8 cellular contexts compared by ENCODE assay signal in genomic region chr16:2513405-2514332, GRCh38. TPM values are rescaled to one million over a fixed set of nuclear protein-coding genes. Genes with fewer than 3 reads are reported as not detected.
DNase-seq lines count a peak whose midpoint lies in the region; ATAC-seq, FAIRE-seq and TF ChIP-seq lines count a peak whose summit lies in the region.

Gene ATP6V0C, plus strand, starts transcription at chr16:2513952. Its CDS starts 152 bp downstream, at chr16:2514104.

- no peaks in the 10 kb centered on the region for H3K36me3 ChIP-seq in right atrium auricular region

- TF ChIP-seq CTCF in right atrium auricular region (IDR thresholded peaks at IDR 0.05) = no peak

- H3K9me3 ChIP-seq in right atrium auricular region = no peaks in the 10 kb centered on the region

- H3K4me1 ChIP-seq in right atrium auricular region = peaks cover 0 to 63% of the 10 kb centered on the region in 2 donors

- H3K27me3 ChIP-seq in right atrium auricular region = no peaks in the 10 kb centered on the region

- H3K27ac ChIP-seq in angular gyrus (ENCODE audit: low read depth, low read length) (peak within 1 kb of the TSS; percentile 99), right atrium auricular region (peak within 1 kb of the TSS; percentile 98 to 99)

- ATAC-seq in GM18502 (IDR thresholded peaks at IDR 0.05; ENCODE audit: poor library complexity, unreplicated experiment) (peak; percentile 68), HG02885 (IDR thresholded peaks at IDR 0.05; ENCODE audit: poor library complexity, unreplicated experiment) (peak; percentile 74)

- FAIRE-seq in urothelium cell line (lab: Jason Lieb, UNC) = peak; percentile 74

- H3K4me3 ChIP-seq in right atrium auricular region = peak within 1 kb of the TSS; percentile 91 to 98

- DNase-seq in NCI-H1694 treated with DMSO at 0.1 percent for 48 hours (lab: John Stamatoyannopoulos, UW) (peak; percentile 55), T-helper 2 cell (peak; percentile 79 to 93 (median 86)), right atrium auricular region (ENCODE audit: low spot score) (peak; percentile 93), putamen (ENCODE audit: low spot score) (peak; percentile 91), urothelium cell line (ENCODE audit: low spot score) (peak; percentile 94)

RNA-seq across cellular contexts. Expression of gene ATP6V0C, which starts in this region (rescaled TPM):
- 100 to 1,000 TPM in 1 of 2 donors, 10 to 100 TPM in 1; 63.7 to 107 TPM for total RNA-seq in right atrium auricular region

Comparison
In these comparisons a context has a peak if more than half of its experiments do, and no peak if none do; other contexts are left out.
1. Peak in every context shown above with its lines: DNase-seq, ATAC-seq, H3K4me3 ChIP-seq and H3K27ac ChIP-seq.